Comparison of ENCODE assay signal across 1 cellular context in genomic region chr6:29834564-29835436, GRCh38.
TF ChIP-seq lines count a peak whose summit lies in the region.

No MANE protein-coding gene starts in this region.

TF ChIP-seq in neural cell, 6 proteins besides CTCF, POLR2A, EP300 and RAD21 (continued from another document):
- TF ChIP-seq MXI1 (conservative IDR thresholded peaks at IDR 0.05; ENCODE audit: poor library complexity, severe bottlenecking), result no peak
